In genomic region chr6:133704371-133704770, GRCh38 we compare ENCODE assay signal across 22 cellular contexts.
DNase-seq lines count a peak whose midpoint lies in the region; ATAC-seq and TF ChIP-seq lines count a peak whose summit lies in the region.
"Had no signal": no experiment of that assay in that cellular context is flagged by ENCODE, and none has a peak within 500 bp of the region (broad histone marks: within the 10 kb centered on the region; RNA-seq: fewer than 3 reads in every experiment).

No MANE protein-coding gene starts in this region.

- peaks cover 5% of the 10 kb centered on the region for H3K9me3 Mint-ChIP-seq in activated T-cell treated with anti-CD3 and anti-CD28 coated beads, Interleukin-2, amount 50 U/mL, for 4 hours
- H3K9me3 Mint-ChIP-seq: dendritic cell treated with granulocyte-macrophage colony-stimulating factor and Interleukin-4, amounts not matched to agents 40 ng/mL and 50 ng/mL, for 4 days had no signal

- H3K4me3 ChIP-seq in SJSA1 (no peak overlapping the region), fibroblast of mammary gland (ENCODE audit: control insufficient read depth, low read depth, low read length) (no peak overlapping the region), smooth muscle cell (no peak overlapping the region)
- H3K4me3 ChIP-seq: lung, stomach had no signal

- no peaks in the 10 kb centered on the region for H3K36me3 Mint-ChIP-seq in activated T-cell treated with anti-CD3 and anti-CD28 coated beads, Interleukin-2, amount 50 U/mL, for 4 hours (ENCODE audit: insufficient read depth)

- H2AFZ ChIP-seq in smooth muscle cell (ENCODE audit: low read depth) = no peak overlapping the region

- H4K20me1 ChIP-seq in smooth muscle cell (ENCODE audit: low read depth) = no peaks in the 10 kb centered on the region

- H3K4me1 Mint-ChIP-seq in activated T-cell treated with anti-CD3 and anti-CD28 coated beads, Interleukin-2, amount 50 U/mL, for 4 hours (ENCODE audit: low read depth) = peaks cover 2% of the 10 kb centered on the region
- H3K4me1 Mint-ChIP-seq: WTC11 had no signal

- no peak overlapping the region for H3K9ac ChIP-seq in smooth muscle cell (ENCODE audit: low read depth)
- H3K9ac ChIP-seq: KMS-11 had no signal

- no peaks in the 10 kb centered on the region for H3K79me2 ChIP-seq in smooth muscle cell (ENCODE audit: low read depth)

- H3K27ac ChIP-seq in SJSA1 = peak overlapping the region; percentile 84; the same call in 1 of the 2 replicates
- H3K27ac ChIP-seq in smooth muscle cell (ENCODE audit: low read depth) = no peak overlapping the region
- H3K27ac ChIP-seq: KMS-11 had no signal

- peaks cover 37% of the 10 kb centered on the region for H3K4me1 ChIP-seq in SJSA1 (replicated peaks)
- H3K4me1 ChIP-seq in smooth muscle cell (ENCODE audit: low read depth) = no peaks in the 10 kb centered on the region
- H3K4me1 ChIP-seq: stomach had no signal

- H3K4me3 Mint-ChIP-seq in activated T-cell treated with anti-CD3 and anti-CD28 coated beads, Interleukin-2, amount 50 U/mL, for 4 hours = no peak overlapping the region
- H3K4me3 Mint-ChIP-seq: CD4-positive, alpha-beta T cell; dendritic cell treated with granulocyte-macrophage colony-stimulating factor and Interleukin-4, amounts not matched to agents 40 ng/mL and 50 ng/mL, for 4 days; WTC11 had no signal

- H3K27me3 ChIP-seq in SJSA1 (replicated peaks) (no peaks in the 10 kb centered on the region), smooth muscle cell (ENCODE audit: low read depth) (no peaks in the 10 kb centered on the region)
- H3K27me3 ChIP-seq: stomach had no signal

- ATAC-seq in GM19395 (IDR thresholded peaks at IDR 0.05; ENCODE audit: unreplicated experiment) (no peak), GM19023 (IDR thresholded peaks at IDR 0.05; ENCODE audit: unreplicated experiment) (no peak)
- ATAC-seq in activated T-cell treated with anti-CD3 and anti-CD28 coated beads, Interleukin-2, amount 50 U/mL, for 4 hours = no peak
- ATAC-seq: WTC11 had no signal

- no peaks in the 10 kb centered on the region for H3K9me3 ChIP-seq in SJSA1 (replicated peaks)
- no peaks in the 10 kb centered on the region for H3K9me3 ChIP-seq in smooth muscle cell (replicated peaks; ENCODE audit: low read depth)
- H3K9me3 ChIP-seq: stomach had no signal

- H3K27me3 Mint-ChIP-seq in activated T-cell treated with anti-CD3 and anti-CD28 coated beads, Interleukin-2, amount 50 U/mL, for 4 hours (ENCODE audit: low read depth) = peaks cover 13% of the 10 kb centered on the region

- H3K36me3 ChIP-seq in SJSA1 (no peaks in the 10 kb centered on the region), smooth muscle cell (ENCODE audit: low read depth) (no peaks in the 10 kb centered on the region)
- H3K36me3 ChIP-seq: stomach had no signal

- peak; percentile 18 for DNase-seq in AG20443 (ENCODE audit: low spot score)
- DNase-seq in SJSA1 (ENCODE audit: low read depth in 1 of 2, low spot score in 2 of 2) = no peak
- DNase-seq in fibroblast of mammary gland (ENCODE audit: low read depth) = peak; percentile 77
- no peak for DNase-seq in smooth muscle cell (lab: John Stamatoyannopoulos, UW; ENCODE audit: unreplicated experiment)
- no peak for DNase-seq in activated T-cell treated with anti-CD3 and anti-CD28 coated beads, Interleukin-2, amount 50 U/mL, for 4 hours
- DNase-seq: activated CD4-positive, alpha-beta T cell treated with anti-CD3 and anti-CD28 coated beads, Interleukin-2, amount 50 U/mL, for 4 hours; activated effector memory CD4-positive, alpha-beta T cell treated with anti-CD3 and anti-CD28 coated beads, Interleukin-2, amount 50 U/mL, for 16 hours; CD4-positive, alpha-beta T cell; DMS 273 treated with DMSO at 0.1 percent for 48 hours; GDM1; kidney; NCI-H187; NCI-H2227 treated with DMSO at 0.1 percent for 48 hours; RPMI8226; stimulated activated CD4-positive, alpha-beta T cell treated with anti-CD3 and anti-CD28 coated beads, Interleukin-12 subunit alpha, Interleukin-12 subunit beta, amount 100 ng/mL, for 4 hours; stomach had no signal

- peak overlapping the region; percentile 34 for H3K4me2 ChIP-seq in smooth muscle cell
- H3K4me2 ChIP-seq: KMS-11 had no signal

- no peak for TF ChIP-seq CTCF in fibroblast of mammary gland (conservative IDR thresholded peaks at IDR 0.05; ENCODE audit: control insufficient read depth, insufficient read depth, low read depth, low read length)
- TF ChIP-seq CTCF in smooth muscle cell (IDR thresholded peaks at IDR 0.05; ENCODE audit: borderline replicate concordance, insufficient read depth, poor library complexity, severe bottlenecking) = no peak

- H3F3A ChIP-seq in smooth muscle cell (ENCODE audit: low read depth) = peaks cover 2% of the 10 kb centered on the region

Comparison
In these comparisons a context has a peak if more than half of its experiments do, and no peak if none do; other contexts are left out.
1. DNase-seq: peak in AG20443 (single experiment) and fibroblast of mammary gland (single experiment); none in SJSA1 (0 of 2), smooth muscle cell (single experiment) and activated T-cell treated with anti-CD3 and anti-CD28 coated beads, Interleukin-2, amount 50 U/mL, for 4 hours (single experiment).